In genomic region chr6:18312368-18312767, GRCh38 we compare ENCODE assay signal across 23 cellular contexts.
"Had no signal": no experiment of that assay in that cellular context is flagged by ENCODE, and none has a peak within 500 bp of the region (broad histone marks: within the 10 kb centered on the region; RNA-seq: fewer than 3 reads in every experiment).

No MANE protein-coding gene starts in this region.

- H3K36me3 Mint-ChIP-seq: natural killer cell; stimulated activated memory B cell treated with anti-CD40 and anti-IgM and Interleukin-4, amounts not matched to agents 10 μg/mL and 1 μg/mL and 100 μg/mL, for 72 hours; type B pancreatic cell had no signal

- H3K4me1 Mint-ChIP-seq: natural killer cell; stimulated activated memory B cell treated with anti-CD40 and anti-IgM and Interleukin-4, amounts not matched to agents 10 μg/mL and 1 μg/mL and 100 μg/mL, for 72 hours had no signal

- H2AFZ ChIP-seq: hepatocyte had no signal

- H3K27ac ChIP-seq: dorsolateral prefrontal cortex, esophagus muscularis mucosa, foreskin keratinocyte, gastroesophageal sphincter, heart left ventricle, hepatocyte, left lung, ovary, psoas muscle, sigmoid colon, testis, tibial artery had no signal

- H3K79me2 ChIP-seq: hepatocyte had no signal

- H3K27me3 ChIP-seq: dorsolateral prefrontal cortex, esophagus muscularis mucosa, foreskin keratinocyte, gastroesophageal sphincter, heart left ventricle, hepatocyte, left lung, ovary, sigmoid colon, testis, tibial artery had no signal

- H3K9me3 Mint-ChIP-seq: natural killer cell; stimulated activated memory B cell treated with anti-CD40 and anti-IgM and Interleukin-4, amounts not matched to agents 10 μg/mL and 1 μg/mL and 100 μg/mL, for 72 hours; type B pancreatic cell had no signal

- H3K4me3 ChIP-seq: dorsolateral prefrontal cortex, esophagus muscularis mucosa, gastroesophageal sphincter, heart left ventricle, hepatocyte, left lung, ovary, psoas muscle, sigmoid colon, testis, tibial artery had no signal

- DNase-seq: dorsolateral prefrontal cortex; effector CD4-positive, alpha-beta T cell; foreskin keratinocyte; heart left ventricle; left cardiac atrium; left lung; natural killer cell; occipital lobe; ovary; posterior cingulate gyrus; psoas muscle; right cardiac atrium; sigmoid colon; stimulated activated CD4-positive, alpha-beta T cell treated with anti-CD3 and anti-CD28 coated beads, Interleukin-4, amount 100 ng/mL, for 4 hours; stimulated activated naive CD8-positive, alpha-beta T cell treated with anti-CD3 and anti-CD28 coated beads, Interleukin-15, Interleukin-2, amounts not matched to agents 100 U/mL and 50 U/mL, for 24 hours; substantia nigra; testis; tibial artery had no signal

- H3K27me3 Mint-ChIP-seq: type B pancreatic cell had no signal

- H3K4me2 ChIP-seq: hepatocyte had no signal

- H3K9me3 ChIP-seq: esophagus muscularis mucosa, gastroesophageal sphincter, heart left ventricle, left lung, ovary, psoas muscle, sigmoid colon, testis, tibial artery had no signal

- H3K36me3 ChIP-seq: esophagus muscularis mucosa, gastroesophageal sphincter, heart left ventricle, left lung, ovary, sigmoid colon, tibial artery had no signal

- H3K4me3 Mint-ChIP-seq: natural killer cell; stimulated activated memory B cell treated with anti-CD40 and anti-IgM and Interleukin-4, amounts not matched to agents 10 μg/mL and 1 μg/mL and 100 μg/mL, for 72 hours; type B pancreatic cell had no signal

- H3K4me1 ChIP-seq: esophagus muscularis mucosa, gastroesophageal sphincter, left lung, psoas muscle, sigmoid colon, testis, tibial artery had no signal

- ATAC-seq: foreskin keratinocyte; gastroesophageal sphincter; heart left ventricle; left cardiac atrium; left lung; natural killer cell; psoas muscle; right cardiac atrium; stimulated activated memory B cell treated with anti-CD40 and anti-IgM and Interleukin-4, amounts not matched to agents 10 μg/mL and 1 μg/mL and 100 μg/mL, for 72 hours; stimulated activated naive CD8-positive, alpha-beta T cell treated with anti-CD3 and anti-CD28 coated beads, Interleukin-15, Interleukin-2, amounts not matched to agents 100 U/mL and 50 U/mL, for 24 hours had no signal

- H3K27ac Mint-ChIP-seq: natural killer cell; stimulated activated memory B cell treated with anti-CD40 and anti-IgM and Interleukin-4, amounts not matched to agents 10 μg/mL and 1 μg/mL and 100 μg/mL, for 72 hours; type B pancreatic cell had no signal
